ENCODE assay signal across 30 cellular contexts in genomic region chr1:51629918-51630317, GRCh38.
"Had no signal": no experiment of that assay in that cellular context is flagged by ENCODE, and none has a peak within 500 bp of the region (broad histone marks: within the 10 kb centered on the region; RNA-seq: fewer than 3 reads in every experiment).

No MANE protein-coding gene starts in this region.

- H3K4me1 ChIP-seq: breast epithelium had no signal

- H3K36me3 ChIP-seq: breast epithelium had no signal

- H2AFZ ChIP-seq: PC-9 had no signal

- DNase-seq: activated CD4-positive, alpha-beta T cell treated with anti-CD3 and anti-CD28 coated beads, Interleukin-2, amount 10 ng/mL, durations not matched to agents 24 days and 14 days; activated CD4-positive, alpha-beta T cell treated with anti-CD3 and anti-CD28 coated beads, Interleukin-2, amount 50 U/mL, for 4 hours; activated CD8-positive, alpha-beta T cell treated with anti-CD3 and anti-CD28 coated beads, Interleukin-2, amount 10 ng/mL, durations not matched to agents 7 days and 5 days; activated effector memory CD4-positive, alpha-beta T cell treated with anti-CD3 and anti-CD28 coated beads, Interleukin-2, amount 50 U/mL, for 16 hours; activated naive CD4-positive, alpha-beta T cell; activated naive CD4-positive, alpha-beta T cell treated with anti-CD3 and anti-CD28 coated beads, Interleukin-2, amount 50 U/mL, for 16 hours; activated naive CD8-positive, alpha-beta T cell treated with anti-CD3 and anti-CD28 coated beads for 36 hours; activated T-cell treated with anti-CD3 and anti-CD28 coated beads, Interleukin-2, amount 50 U/mL, for 4 hours; body of pancreas; Karpas-422; NCI-H1048; NCI-H1105 treated with DMSO at 0.1 percent for 48 hours; NCI-H1436; NCI-H1694; NCI-H1930; NCI-H2081 treated with DMSO at 0.1 percent for 48 hours; NCI-H226; NCI-H446 treated with DMSO at 0.1 percent for 48 hours; NCI-H524; NCI-H69; NCI-H82; PC-9; SIG-M5; T-cell; T-helper 2 cell; T-helper 9 cell had no signal

- H3K4me3 Mint-ChIP-seq: activated CD4-positive, alpha-beta T cell treated with anti-CD3 and anti-CD28 coated beads, Interleukin-2, amount 10 ng/mL, durations not matched to agents 24 days and 14 days; activated CD8-positive, alpha-beta T cell treated with anti-CD3 and anti-CD28 coated beads, Interleukin-2, amount 10 ng/mL, durations not matched to agents 7 days and 5 days; activated naive CD8-positive, alpha-beta T cell treated with anti-CD3 and anti-CD28 coated beads for 36 hours; activated T-cell treated with anti-CD3 and anti-CD28 coated beads, Interleukin-2, amount 50 U/mL, for 4 hours; T-cell had no signal

- H3K27ac ChIP-seq: body of pancreas, RWPE1 had no signal

- H3K9me3 ChIP-seq: body of pancreas, breast epithelium had no signal

- H3K4me3 ChIP-seq: body of pancreas, breast epithelium, PC-9 had no signal

- H3K27me3 ChIP-seq: body of pancreas, breast epithelium had no signal

- H3K9me3 Mint-ChIP-seq: activated CD4-positive, alpha-beta T cell treated with anti-CD3 and anti-CD28 coated beads, Interleukin-2, amount 10 ng/mL, durations not matched to agents 24 days and 14 days; activated naive CD8-positive, alpha-beta T cell treated with anti-CD3 and anti-CD28 coated beads for 36 hours; activated T-cell treated with anti-CD3 and anti-CD28 coated beads, Interleukin-2, amount 50 U/mL, for 4 hours; T-cell had no signal

- H3K27ac Mint-ChIP-seq: activated CD4-positive, alpha-beta T cell treated with anti-CD3 and anti-CD28 coated beads, Interleukin-2, amount 10 ng/mL, durations not matched to agents 24 days and 14 days; activated CD8-positive, alpha-beta T cell treated with anti-CD3 and anti-CD28 coated beads, Interleukin-2, amount 10 ng/mL, durations not matched to agents 7 days and 5 days; activated naive CD8-positive, alpha-beta T cell treated with anti-CD3 and anti-CD28 coated beads for 36 hours; T-cell had no signal

- H3K27me3 Mint-ChIP-seq: activated CD4-positive, alpha-beta T cell treated with anti-CD3 and anti-CD28 coated beads, Interleukin-2, amount 10 ng/mL, durations not matched to agents 24 days and 14 days; activated naive CD8-positive, alpha-beta T cell treated with anti-CD3 and anti-CD28 coated beads for 36 hours; T-cell had no signal

- ATAC-seq: activated CD8-positive, alpha-beta T cell treated with anti-CD3 and anti-CD28 coated beads, Interleukin-2, amount 10 ng/mL, durations not matched to agents 7 days and 5 days; activated T-cell treated with anti-CD3 and anti-CD28 coated beads, Interleukin-2, amount 50 U/mL, for 4 hours; body of pancreas; Right ventricle myocardium inferior; SK-N-SH treated with all-trans-retinoic acid at 6 μM for 48 hours; T-cell had no signal

- H3K4me2 ChIP-seq: PC-9 had no signal
